Comparison of ENCODE assay signal across 9 cellular contexts in the genomic region with DNA sequence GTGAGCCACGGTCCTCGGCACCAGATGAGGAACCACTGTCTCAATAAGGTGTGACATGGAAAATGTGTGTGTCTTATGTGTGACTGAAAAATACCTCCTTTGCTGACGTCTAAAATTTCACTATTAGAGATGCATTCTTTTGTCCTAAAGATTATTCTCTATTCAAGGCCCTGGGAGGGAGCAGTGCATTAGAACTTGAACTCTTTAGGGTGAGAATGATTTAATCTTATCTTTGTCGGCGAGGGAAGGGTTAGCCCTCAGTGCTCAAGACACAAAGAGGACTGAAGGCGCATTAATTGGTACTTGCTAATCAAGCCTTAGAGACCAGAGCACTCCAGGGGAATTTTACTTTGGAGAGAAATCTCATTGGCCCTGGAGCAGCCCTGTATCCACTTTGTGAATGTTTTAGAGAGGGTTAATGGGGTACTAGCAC. TPM values are rescaled to one million over a fixed set of nuclear protein-coding genes. Genes with fewer than 3 reads are reported as not detected.
DNase-seq lines count a peak whose midpoint lies in the region; ATAC-seq and TF ChIP-seq lines count a peak whose summit lies in the region.
"Had no signal": no experiment of that assay in that cellular context is flagged by ENCODE, and none has a peak within 500 bp of the region (broad histone marks: within the 10 kb centered on the region; RNA-seq: fewer than 3 reads in every experiment).

No MANE protein-coding gene starts in this region.

- no peak for DNase-seq in activated naive CD4-positive, alpha-beta T cell treated with anti-CD3 and anti-CD28 coated beads, Interleukin-2, amount 10 ng/mL, durations not matched to agents 7 days and 5 days
- no peak for DNase-seq in activated naive CD4-positive, alpha-beta T cell treated with Interleukin-2 at 50 U/mL for 16 hours
- DNase-seq in brain microvascular endothelial cell (no peak), lower lobe of right lung (no peak), upper lobe of right lung (no peak), NCI-H1417 (lab: John Stamatoyannopoulos, UW) (no peak), COLO668 (lab: John Stamatoyannopoulos, UW; ENCODE audit: unreplicated experiment) (no peak)

- H3K27me3 ChIP-seq in brain microvascular endothelial cell (replicated peaks) (no peaks in the 10 kb centered on the region), lower lobe of right lung (ENCODE audit: low read depth) (no peaks in the 10 kb centered on the region), upper lobe of right lung (no peaks in the 10 kb centered on the region)

- CTCF ChIA-PET in activated naive CD4-positive, alpha-beta T cell treated with anti-CD3 and anti-CD28 coated beads, Interleukin-2, amount 10 ng/mL, durations not matched to agents 7 days and 5 days (lab: Charles Lee), result no interaction called here

- TF ChIP-seq CTCF in brain microvascular endothelial cell (IDR thresholded peaks at IDR 0.05; ENCODE audit: low read depth, low read length, missing control alignments) (no peak), lower lobe of right lung (IDR thresholded peaks at IDR 0.05) (no peak), upper lobe of right lung (IDR thresholded peaks at IDR 0.05) (no peak)

- peaks cover 26% of the 10 kb centered on the region for H3K4me1 ChIP-seq in lower lobe of right lung
- peaks cover 13% of the 10 kb centered on the region for H3K4me1 ChIP-seq in upper lobe of right lung

- H3K9me3 ChIP-seq in lower lobe of right lung (no peaks in the 10 kb centered on the region), upper lobe of right lung (no peaks in the 10 kb centered on the region)

- no peak overlapping the region for H3K27ac Mint-ChIP-seq in activated naive CD4-positive, alpha-beta T cell treated with anti-CD3 and anti-CD28 coated beads, Interleukin-2, amount 10 ng/mL, durations not matched to agents 7 days and 5 days

- peak overlapping the region; percentile 70 for H3K4me3 ChIP-seq in brain microvascular endothelial cell (ENCODE audit: low read depth, low read length)
- H3K4me3 ChIP-seq in lower lobe of right lung, result peak overlapping the region; percentile 67
- H3K4me3 ChIP-seq in upper lobe of right lung, result peak overlapping the region; percentile 62

- H3K9me3 Mint-ChIP-seq in activated naive CD4-positive, alpha-beta T cell treated with anti-CD3 and anti-CD28 coated beads, Interleukin-2, amount 10 ng/mL, durations not matched to agents 7 days and 5 days, result peaks cover 4% of the 10 kb centered on the region

- H3K36me3 ChIP-seq in brain microvascular endothelial cell (replicated peaks) (no peaks in the 10 kb centered on the region), lower lobe of right lung (no peaks in the 10 kb centered on the region), upper lobe of right lung (no peaks in the 10 kb centered on the region)

- peak overlapping the region; percentile 63 for H3K4me3 Mint-ChIP-seq in activated naive CD4-positive, alpha-beta T cell treated with anti-CD3 and anti-CD28 coated beads, Interleukin-2, amount 10 ng/mL, durations not matched to agents 7 days and 5 days

- peaks cover 21% of the 10 kb centered on the region for H3K36me3 Mint-ChIP-seq in activated naive CD4-positive, alpha-beta T cell treated with anti-CD3 and anti-CD28 coated beads, Interleukin-2, amount 10 ng/mL, durations not matched to agents 7 days and 5 days

- in situ Hi-C loops in brain microvascular endothelial cell (cut with HindIII; ENCODE audit: low pct_ligation_motif_present, low sequenced_read_pairs), result no loop called here

- H3K27me3 Mint-ChIP-seq in activated naive CD4-positive, alpha-beta T cell treated with anti-CD3 and anti-CD28 coated beads, Interleukin-2, amount 10 ng/mL, durations not matched to agents 7 days and 5 days, result peaks cover 6% of the 10 kb centered on the region

- intact Hi-C loops in lower lobe of right lung (cut with DNase I), result no loop called here
- intact Hi-C loops in upper lobe of right lung (cut with DNase I), result no loop called here

- peak overlapping the region; percentile 34 for H3K27ac ChIP-seq in brain microvascular endothelial cell
- peak overlapping the region; percentile 66 for H3K27ac ChIP-seq in lower lobe of right lung
- peak overlapping the region; percentile 19 for H3K27ac ChIP-seq in upper lobe of right lung

- H3K4me1 Mint-ChIP-seq in activated naive CD4-positive, alpha-beta T cell treated with anti-CD3 and anti-CD28 coated beads, Interleukin-2, amount 10 ng/mL, durations not matched to agents 7 days and 5 days, result peaks cover 38% of the 10 kb centered on the region

- ATAC-seq in lower lobe of right lung (peak in 1 of 2 donors; percentile 14), upper lobe of right lung (no peak), GM19463 (IDR thresholded peaks at IDR 0.05; ENCODE audit: unreplicated experiment) (no peak)

RNA-seq across cellular contexts. Expression of gene PLET1, which starts 29.8 kb away (rescaled TPM):
- not detected for total RNA-seq in lower lobe of right lung
- not detected for total RNA-seq in upper lobe of right lung
- total RNA-seq: lower leg skin had no signal
